In the genomic region with DNA sequence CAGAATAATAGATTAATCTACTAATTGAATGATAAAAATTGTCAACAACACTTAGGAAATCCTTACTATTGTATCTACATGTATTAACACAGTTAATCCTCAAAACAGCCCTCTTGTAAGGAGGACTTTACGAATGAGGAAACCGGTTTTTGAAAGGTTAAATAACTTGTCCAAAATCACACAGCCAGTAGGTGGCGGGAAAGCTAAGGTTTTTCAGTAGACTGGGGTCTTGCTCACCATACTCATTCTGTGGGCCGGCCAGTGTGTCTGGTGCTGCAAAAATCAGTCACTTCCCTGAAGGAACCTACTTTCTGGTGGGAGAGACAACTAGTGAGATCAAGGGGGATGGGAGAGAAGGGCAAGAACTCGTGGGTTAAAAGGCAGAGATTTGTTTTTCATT, we compare ENCODE assay signal across 2 cellular contexts.
TF ChIP-seq lines count a peak whose summit lies in the region.

No MANE protein-coding gene starts in this region.

TF ChIP-seq in Ishikawa, 13 proteins besides CTCF, POLR2A, EP300 and RAD21:
- no peak for TF ChIP-seq ZBTB7A (IDR thresholded peaks at IDR 0.05; ENCODE audit: low read depth)
- no peak for TF ChIP-seq TCF12 (IDR thresholded peaks at IDR 0.05; ENCODE audit: low read depth)
- TF ChIP-seq YY1 (IDR thresholded peaks at IDR 0.05; ENCODE audit: low read depth): no peak
- TF ChIP-seq, protein P1, sequence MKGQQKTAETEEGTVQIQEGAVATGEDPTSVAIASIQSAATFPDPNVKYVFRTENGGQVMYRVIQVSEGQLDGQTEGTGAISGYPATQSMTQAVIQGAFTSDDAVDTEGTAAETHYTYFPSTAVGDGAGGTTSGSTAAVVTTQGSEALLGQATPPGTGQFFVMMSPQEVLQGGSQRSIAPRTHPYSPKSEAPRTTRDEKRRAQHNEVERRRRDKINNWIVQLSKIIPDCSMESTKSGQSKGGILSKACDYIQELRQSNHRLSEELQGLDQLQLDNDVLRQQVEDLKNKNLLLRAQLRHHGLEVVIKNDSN (IDR thresholded peaks at IDR 0.05): no peak
- TF ChIP-seq FOXM1 (IDR thresholded peaks at IDR 0.05; ENCODE audit: borderline replicate concordance, low read depth): no peak
- TF ChIP-seq EGR1 (IDR thresholded peaks at IDR 0.05): no peak
- TF ChIP-seq, protein P2, sequence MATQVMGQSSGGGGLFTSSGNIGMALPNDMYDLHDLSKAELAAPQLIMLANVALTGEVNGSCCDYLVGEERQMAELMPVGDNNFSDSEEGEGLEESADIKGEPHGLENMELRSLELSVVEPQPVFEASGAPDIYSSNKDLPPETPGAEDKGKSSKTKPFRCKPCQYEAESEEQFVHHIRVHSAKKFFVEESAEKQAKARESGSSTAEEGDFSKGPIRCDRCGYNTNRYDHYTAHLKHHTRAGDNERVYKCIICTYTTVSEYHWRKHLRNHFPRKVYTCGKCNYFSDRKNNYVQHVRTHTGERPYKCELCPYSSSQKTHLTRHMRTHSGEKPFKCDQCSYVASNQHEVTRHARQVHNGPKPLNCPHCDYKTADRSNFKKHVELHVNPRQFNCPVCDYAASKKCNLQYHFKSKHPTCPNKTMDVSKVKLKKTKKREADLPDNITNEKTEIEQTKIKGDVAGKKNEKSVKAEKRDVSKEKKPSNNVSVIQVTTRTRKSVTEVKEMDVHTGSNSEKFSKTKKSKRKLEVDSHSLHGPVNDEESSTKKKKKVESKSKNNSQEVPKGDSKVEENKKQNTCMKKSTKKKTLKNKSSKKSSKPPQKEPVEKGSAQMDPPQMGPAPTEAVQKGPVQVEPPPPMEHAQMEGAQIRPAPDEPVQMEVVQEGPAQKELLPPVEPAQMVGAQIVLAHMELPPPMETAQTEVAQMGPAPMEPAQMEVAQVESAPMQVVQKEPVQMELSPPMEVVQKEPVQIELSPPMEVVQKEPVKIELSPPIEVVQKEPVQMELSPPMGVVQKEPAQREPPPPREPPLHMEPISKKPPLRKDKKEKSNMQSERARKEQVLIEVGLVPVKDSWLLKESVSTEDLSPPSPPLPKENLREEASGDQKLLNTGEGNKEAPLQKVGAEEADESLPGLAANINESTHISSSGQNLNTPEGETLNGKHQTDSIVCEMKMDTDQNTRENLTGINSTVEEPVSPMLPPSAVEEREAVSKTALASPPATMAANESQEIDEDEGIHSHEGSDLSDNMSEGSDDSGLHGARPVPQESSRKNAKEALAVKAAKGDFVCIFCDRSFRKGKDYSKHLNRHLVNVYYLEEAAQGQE (IDR thresholded peaks at IDR 0.05; ENCODE audit: low read depth): no peak
- TF ChIP-seq, protein P3, sequence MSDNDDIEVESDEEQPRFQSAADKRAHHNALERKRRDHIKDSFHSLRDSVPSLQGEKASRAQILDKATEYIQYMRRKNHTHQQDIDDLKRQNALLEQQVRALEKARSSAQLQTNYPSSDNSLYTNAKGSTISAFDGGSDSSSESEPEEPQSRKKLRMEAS (IDR thresholded peaks at IDR 0.05): no peak
- TF ChIP-seq CEBPB (IDR thresholded peaks at IDR 0.05): no peak
- TF ChIP-seq CREB1 (IDR thresholded peaks at IDR 0.05; ENCODE audit: low read depth): no peak

TF ChIP-seq in HepG2, 621 proteins besides CTCF, POLR2A, EP300 and RAD21:
- TF ChIP-seq ZNF652 (CRISPR knock-in tag; IDR thresholded peaks at IDR 0.05; ENCODE audit: borderline replicate concordance, low read depth): peak; percentile 77
- TF ChIP-seq AGO1 (IDR thresholded peaks at IDR 0.05; ENCODE audit: low read depth, low read length, poor library complexity, severe bottlenecking): no peak
- peak; percentile 53 for TF ChIP-seq STAG1 (CRISPR knock-in tag; IDR thresholded peaks at IDR 0.05)
